ENCODE assay signal across 23 cellular contexts in the genomic region with DNA sequence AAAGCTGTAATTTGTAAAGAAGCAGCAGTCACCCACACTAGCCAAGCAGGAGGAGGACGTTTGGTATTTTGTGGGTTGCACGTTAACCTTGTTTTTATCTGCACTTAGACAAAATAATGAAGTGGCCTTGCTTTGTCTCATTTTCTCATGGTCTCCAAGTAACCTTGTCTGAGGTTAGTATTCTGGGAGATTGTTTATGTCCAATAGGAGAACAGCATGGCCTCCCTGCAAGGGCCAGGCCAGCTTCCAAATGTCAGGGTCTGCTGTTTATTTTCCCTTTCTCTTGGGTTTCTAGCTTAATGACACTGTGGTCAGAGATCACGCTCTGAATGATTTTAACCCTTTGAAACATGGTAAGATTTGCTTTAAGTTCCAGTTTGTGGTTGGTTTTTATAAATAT. TPM values are rescaled to one million over a fixed set of nuclear protein-coding genes. Genes with fewer than 3 reads are reported as not detected.
"Had no signal": no experiment of that assay in that cellular context is flagged by ENCODE, and none has a peak within 500 bp of the region (broad histone marks: within the 10 kb centered on the region; RNA-seq: fewer than 3 reads in every experiment).

No MANE protein-coding gene starts in this region.

- H3K36me3 Mint-ChIP-seq: naive thymus-derived CD4-positive, alpha-beta T cell; type B pancreatic cell had no signal

- H3K27ac ChIP-seq: ascending aorta, coronary artery, gastroesophageal sphincter, heart right ventricle, neutrophil, right atrium auricular region, SJSA1 had no signal

- H3K27me3 Mint-ChIP-seq: naive thymus-derived CD4-positive, alpha-beta T cell; progenitor cell of endocrine pancreas; type B pancreatic cell had no signal

- ATAC-seq: gastroesophageal sphincter; heart right ventricle; left lobe of liver; mucosa of descending colon; naive thymus-derived CD4-positive, alpha-beta T cell; stimulated activated naive CD8-positive, alpha-beta T cell treated with anti-CD3 and anti-CD28 coated beads, Interleukin-15, Interleukin-2, amounts not matched to agents 100 U/mL and 50 U/mL, for 24 hours had no signal

- FAIRE-seq: TTC549 had no signal

- H3K27ac Mint-ChIP-seq: activated CD4-positive, alpha-beta T cell treated with anti-CD3 and anti-CD28 coated beads, Interleukin-2, amount 10 ng/mL, durations not matched to agents 7 days and 5 days; naive thymus-derived CD4-positive, alpha-beta T cell; progenitor cell of endocrine pancreas; type B pancreatic cell had no signal

- H3K9me3 Mint-ChIP-seq: activated CD4-positive, alpha-beta T cell treated with anti-CD3 and anti-CD28 coated beads, Interleukin-2, amount 10 ng/mL, durations not matched to agents 7 days and 5 days; type B pancreatic cell had no signal

- H3K4me3 Mint-ChIP-seq: activated CD4-positive, alpha-beta T cell treated with anti-CD3 and anti-CD28 coated beads, Interleukin-2, amount 10 ng/mL, durations not matched to agents 7 days and 5 days; naive thymus-derived CD4-positive, alpha-beta T cell; type B pancreatic cell had no signal

- DNase-seq: activated CD4-positive, alpha-beta T cell treated with anti-CD3 and anti-CD28 coated beads, Interleukin-2, amount 10 ng/mL, durations not matched to agents 7 days and 5 days; activated CD8-positive, alpha-beta memory T cell treated with anti-CD3 and anti-CD28 coated beads for 24 hours; activated naive CD4-positive, alpha-beta T cell; central memory CD4-positive, alpha-beta T cell; heart right ventricle; mucosa of descending colon; naive thymus-derived CD4-positive, alpha-beta T cell; stimulated activated CD4-positive, alpha-beta T cell treated with anti-CD3 and anti-CD28 coated beads, Interleukin-4, amount 100 ng/mL, for 24 hours; stimulated activated naive CD8-positive, alpha-beta T cell treated with anti-CD3 and anti-CD28 coated beads, Interleukin-15, Interleukin-2, amounts not matched to agents 100 U/mL and 50 U/mL, for 24 hours; SW 1271 had no signal

RNA-seq across cellular contexts. Expression of gene PNMA6E, which starts 29.9 kb away (rescaled TPM):
- total RNA-seq: activated CD4-positive, alpha-beta T cell treated with anti-CD3 and anti-CD28 coated beads, Interleukin-2, amount 10 ng/mL, durations not matched to agents 7 days and 5 days; ascending aorta; gastroesophageal sphincter; heart right ventricle; left lobe of liver; mucosa of descending colon; naive thymus-derived CD4-positive, alpha-beta T cell; progenitor cell of endocrine pancreas; right atrium auricular region; SJSA1; skeletal muscle tissue; T-helper 2 cell treated with Interferon-gamma antibody and Interleukin-4, amounts not matched to agents 100 ng/mL and 5 ng/mL, for 36 hours; temporal lobe had no signal
- polyA plus RNA-seq: heart right ventricle; naive thymus-derived CD4-positive, alpha-beta T cell had no signal

RNA-seq across cellular contexts. Expression of gene ZFP92, which starts 40.0 kb away (rescaled TPM):
- total RNA-seq: SJSA1 had no signal

RNA-seq across cellular contexts. Expression of gene PNMA6F, which starts 49.7 kb away (rescaled TPM):
- total RNA-seq: activated CD4-positive, alpha-beta T cell treated with anti-CD3 and anti-CD28 coated beads, Interleukin-2, amount 10 ng/mL, durations not matched to agents 7 days and 5 days; ascending aorta; gastroesophageal sphincter; heart right ventricle; left lobe of liver; mucosa of descending colon; naive thymus-derived CD4-positive, alpha-beta T cell; progenitor cell of endocrine pancreas; right atrium auricular region; SJSA1; skeletal muscle tissue; T-helper 2 cell treated with Interferon-gamma antibody and Interleukin-4, amounts not matched to agents 100 ng/mL and 5 ng/mL, for 36 hours had no signal
- polyA plus RNA-seq: heart right ventricle; naive thymus-derived CD4-positive, alpha-beta T cell had no signal
